Comparison of ENCODE assay signal across 9 cellular contexts in genomic region chr18:61502472-61502871, GRCh38.
DNase-seq lines count a peak whose midpoint lies in the region; ATAC-seq and TF ChIP-seq lines count a peak whose summit lies in the region.
"Had no signal": no experiment of that assay in that cellular context is flagged by ENCODE, and none has a peak within 500 bp of the region (broad histone marks: within the 10 kb centered on the region; RNA-seq: fewer than 3 reads in every experiment).

No MANE protein-coding gene starts in this region.

- no peaks in the 10 kb centered on the region for H3K4me1 ChIP-seq in IMR-90 (ENCODE audit: control insufficient read depth, insufficient read depth, low read length)
- no peaks in the 10 kb centered on the region for H3K4me1 ChIP-seq in Panc1 (ENCODE audit: control insufficient read depth, insufficient read depth, low read length)
- H3K4me1 ChIP-seq in endodermal cell (ENCODE audit: control insufficient read depth, insufficient read depth, low read length): no peaks in the 10 kb centered on the region
- H3K4me1 ChIP-seq in mesenchymal stem cell (ENCODE audit: control insufficient read depth, insufficient read depth, low read depth, low read length): peaks cover 3% of the 10 kb centered on the region

- H2AFZ ChIP-seq in IMR-90 (replicated peaks; ENCODE audit: low read length, poor library complexity) (no peak overlapping the region), mesenchymal stem cell (ENCODE audit: low read depth, low read length) (no peak overlapping the region)

- BruUV-seq in IMR-90 (replicated peaks; lab: Mats Ljungman, UMichigan): no TSS peak
- no TSS peak for BruUV-seq in Panc1 (replicated peaks; lab: Mats Ljungman, UMichigan)

- H2BK15ac ChIP-seq in IMR-90 (ENCODE audit: low read depth, low read length) (no peak overlapping the region), mesenchymal stem cell (ENCODE audit: low read depth, poor library complexity, severe bottlenecking) (no peak overlapping the region)

- H3K14ac ChIP-seq in IMR-90 (replicated peaks; ENCODE audit: low read depth, low read length) (no peak overlapping the region), mesenchymal stem cell (ENCODE audit: low read length in 2 of 2) (no peak overlapping the region)

- H2BK12ac ChIP-seq in mesenchymal stem cell (ENCODE audit: low read length in 2 of 2): no peak overlapping the region

- peak; percentile 64 for TF ChIP-seq CTCF in GM13977 (IDR thresholded peaks at IDR 0.05; ENCODE audit: extremely low read depth, insufficient read depth, missing control alignments)
- TF ChIP-seq CTCF in IMR-90 (conservative IDR thresholded peaks at IDR 0.05; ENCODE audit: low read depth, low read length): peak; percentile 74
- peak; percentile 57 for TF ChIP-seq CTCF in Panc1 (IDR thresholded peaks at IDR 0.05)
- peak; percentile 87 for TF ChIP-seq CTCF in endodermal cell (conservative IDR thresholded peaks at IDR 0.05)

- 0% methylated on average over 1 of the region's 1 CpG; no CpG with 5 or more reads in 1 of the 2 experiments for WGBS in IMR-90 (ENCODE audit: extremely low coverage in 2 of 2, insufficient read length in 1 of 2), 2 experiments
- WGBS in endodermal cell (ENCODE audit: insufficient coverage in 1 of 2, insufficient read length in 1 of 2), 2 experiments: 0 to 4% methylated on average over 1 of the region's 1 CpG
- 0% methylated on average over 1 of the region's 1 CpG for WGBS in mesenchymal stem cell

- H3K27me3 Mint-ChIP-seq in endodermal cell (ENCODE audit: insufficient read depth): no peaks in the 10 kb centered on the region

- H3K4me3 ChIP-seq in IMR-90 (ENCODE audit: insufficient read depth, low read depth, low read length) (no peak overlapping the region), Panc1 (ENCODE audit: low read depth in 2 of 2, low read length in 2 of 2) (no peak overlapping the region), endodermal cell (ENCODE audit: low read length) (no peak overlapping the region), mesenchymal stem cell (ENCODE audit: insufficient read depth in 1 of 2, low read depth in 1 of 2, low read length in 2 of 2) (no peak overlapping the region)

- H3K9me3 Mint-ChIP-seq in endodermal cell: no peaks in the 10 kb centered on the region
- H3K9me3 Mint-ChIP-seq: naive B cell had no signal

- in situ Hi-C loops in GM13977 (cut with MboI; ENCODE audit: low pct_unique_long_range_greater_than_20kb, low sequenced_read_pairs, unreplicated experiment) (no loop called here), IMR-90 (cut with MboI; ENCODE audit: low sequenced_read_pairs) (loop anchor here (5.0 kb wide), 1 partner anchor 180 kb away; no protein-coding TSS in a partner anchor), Panc1 (cut with HindIII; ENCODE audit: low pct_unique_long_range_greater_than_20kb, low sequenced_read_pairs) (no loop called here)

- peaks cover 7% of the 10 kb centered on the region for H3K27me3 ChIP-seq in IMR-90 (ENCODE audit: control insufficient read depth, insufficient read depth, low read length)
- no peaks in the 10 kb centered on the region for H3K27me3 ChIP-seq in Panc1 (ENCODE audit: control insufficient read depth, insufficient read depth, low read length)
- H3K27me3 ChIP-seq in endodermal cell (ENCODE audit: control insufficient read depth, insufficient read depth, low read length, poor library complexity, severe bottlenecking): no peaks in the 10 kb centered on the region
- H3K27me3 ChIP-seq in mesenchymal stem cell (ENCODE audit: control insufficient read depth in 1 of 2, insufficient read depth in 1 of 2, low read length in 2 of 2): no peaks in the 10 kb centered on the region

- H3K4me2 ChIP-seq in IMR-90 (ENCODE audit: low read depth, low read length) (no peak overlapping the region), mesenchymal stem cell (ENCODE audit: low read length, poor library complexity, severe bottlenecking) (no peak overlapping the region)

- H3K9me3 ChIP-seq in IMR-90 (ENCODE audit: control insufficient read depth, insufficient read depth, low read length): no peaks in the 10 kb centered on the region
- no peaks in the 10 kb centered on the region for H3K9me3 ChIP-seq in Panc1 (ENCODE audit: control insufficient read depth, insufficient read depth, low read depth, low read length)
- no peaks in the 10 kb centered on the region for H3K9me3 ChIP-seq in endodermal cell (ENCODE audit: control insufficient read depth, low read length)
- H3K9me3 ChIP-seq in mesenchymal stem cell (ENCODE audit: control insufficient read depth, low read length): no peaks in the 10 kb centered on the region

- H3K4ac ChIP-seq in IMR-90 (ENCODE audit: low read depth, low read length) (no peak overlapping the region), mesenchymal stem cell (ENCODE audit: low read depth in 1 of 2, low read length in 2 of 2) (no peak overlapping the region)

- H2BK120ac ChIP-seq in IMR-90 (ENCODE audit: low read depth, low read length) (no peak overlapping the region), mesenchymal stem cell (ENCODE audit: low read depth, low read length) (no peak overlapping the region)

- H3K27ac ChIP-seq in IMR-90 (ENCODE audit: insufficient read depth, low read length): no peak overlapping the region
- H3K27ac ChIP-seq in Panc1 (ENCODE audit: low read length): no peak overlapping the region
- no peak overlapping the region for H3K27ac ChIP-seq in endodermal cell (ENCODE audit: low read depth, low read length)
- no peak overlapping the region for H3K27ac ChIP-seq in mesenchymal stem cell (ENCODE audit: low read length, poor library complexity, severe bottlenecking)

- TF ChIP-seq RAD21 in IMR-90 (IDR thresholded peaks at IDR 0.05; ENCODE audit: low read length): peak; percentile 75

- no peaks in the 10 kb centered on the region for H3K36me3 Mint-ChIP-seq in endodermal cell (ENCODE audit: low read depth)
- H3K36me3 Mint-ChIP-seq: naive B cell had no signal

- POLR2A ChIA-PET in IMR-90 (lab: Charles Lee; ENCODE audit: unreplicated experiment) (no interaction called here), Panc1 (lab: Charles Lee) (no interaction called here)

- no peak overlapping the region for H3K56ac ChIP-seq in IMR-90 (ENCODE audit: extremely low read depth, insufficient read depth, low read length)

- H4K91ac ChIP-seq in IMR-90 (ENCODE audit: insufficient read depth, low read depth, low read length): no peak overlapping the region
- H4K91ac ChIP-seq in mesenchymal stem cell (ENCODE audit: low read length): no peak overlapping the region

- H3K79me1 ChIP-seq in IMR-90 (ENCODE audit: low read depth in 1 of 2, low read length in 2 of 2): no peaks in the 10 kb centered on the region
- H3K79me1 ChIP-seq in mesenchymal stem cell (replicated peaks; ENCODE audit: low read length, poor library complexity, severe bottlenecking): no peaks in the 10 kb centered on the region

- H2AK5ac ChIP-seq in IMR-90 (ENCODE audit: low read depth, low read length) (no peak overlapping the region), mesenchymal stem cell (ENCODE audit: low read length, severe bottlenecking) (no peak overlapping the region)

- H4K8ac ChIP-seq in IMR-90 (ENCODE audit: low read depth in 2 of 2, low read length in 2 of 2): no peak overlapping the region
- no peak overlapping the region for H4K8ac ChIP-seq in mesenchymal stem cell (ENCODE audit: low read length)

- H3K23ac ChIP-seq in IMR-90 (ENCODE audit: low read depth, low read length): no peak overlapping the region
- H3K23ac ChIP-seq in mesenchymal stem cell (ENCODE audit: low read length in 2 of 2): no peak overlapping the region

- CTCF ChIA-PET in IMR-90 (lab: Yijun Ruan, JAX) (interaction anchor here (0.6 to 2.9 kb wide), 8 partner anchors 13 to 1515 kb away, joined by 3 to 12 read pairs (median 4); no protein-coding TSS in a partner anchor), Panc1 (lab: Charles Lee) (interaction anchor here (0.6 to 1.0 kb wide), 2 partner anchors 691 to 816 kb away, joined by 3 read pairs; no protein-coding TSS in a partner anchor)

- H3K9ac ChIP-seq in IMR-90 (ENCODE audit: low read depth, low read length): no peak overlapping the region
- no peak overlapping the region for H3K9ac ChIP-seq in endodermal cell (ENCODE audit: extremely low read depth, low read length, poor library complexity, severe bottlenecking)
- H3K9ac ChIP-seq in mesenchymal stem cell (ENCODE audit: low read length): peak overlapping the region; percentile 18

- H2BK5ac ChIP-seq in IMR-90 (ENCODE audit: low read depth, low read length, poor library complexity, severe bottlenecking) (no peak overlapping the region), mesenchymal stem cell (ENCODE audit: low read depth, low read length, poor library complexity, severe bottlenecking) (no peak overlapping the region)

- no peak overlapping the region for H2AK9ac ChIP-seq in IMR-90 (replicated peaks; ENCODE audit: low read depth, low read length, poor library complexity)

- DNase-seq in AG08395 (ENCODE audit: low spot score): peak; percentile 78
- peak; percentile 51 for DNase-seq in GM13977 (ENCODE audit: low spot score)
- peak; percentile 61 for DNase-seq in IMR-90
- DNase-seq in Panc1 (ENCODE audit: low read depth, low spot score): peak; percentile 28
- DNase-seq in endodermal cell: peak; percentile 81
- peak; percentile 61 for DNase-seq in mesenchymal stem cell
- DNase-seq in NCI-H1048 (lab: John Stamatoyannopoulos, UW): no peak
- no peak for DNase-seq in stimulated activated CD4-positive, alpha-beta T cell treated with anti-CD3 and anti-CD28 coated beads, Interleukin-4, amount 100 ng/mL, for 1 hour
- DNase-seq: naive B cell had no signal

- no peaks in the 10 kb centered on the region for H3K36me3 ChIP-seq in IMR-90 (ENCODE audit: control insufficient read depth, insufficient read depth, low read length)
- H3K36me3 ChIP-seq in Panc1 (ENCODE audit: control insufficient read depth, insufficient read depth, low read length): no peaks in the 10 kb centered on the region
- H3K36me3 ChIP-seq in endodermal cell (ENCODE audit: control insufficient read depth, insufficient read depth, low read length): no peaks in the 10 kb centered on the region
- no peaks in the 10 kb centered on the region for H3K36me3 ChIP-seq in mesenchymal stem cell (ENCODE audit: control insufficient read depth in 1 of 2, insufficient read depth in 2 of 2, low read depth in 1 of 2, low read length in 2 of 2)

- no peak overlapping the region for H3K27ac Mint-ChIP-seq in endodermal cell
- H3K27ac Mint-ChIP-seq: naive B cell had no signal

- TF ChIP-seq POLR2A in IMR-90 (IDR thresholded peaks at IDR 0.05; ENCODE audit: low read depth, low read length): no peak

- H3K4me3 Mint-ChIP-seq in endodermal cell: no peak overlapping the region
- H3K4me3 Mint-ChIP-seq: naive B cell had no signal

- peaks cover 3% of the 10 kb centered on the region; the same call in 1 of the 2 replicates for H3K9me1 ChIP-seq in IMR-90 (ENCODE audit: insufficient read depth, low read length)

- no peak overlapping the region for H4K5ac ChIP-seq in IMR-90 (ENCODE audit: low read depth, low read length)

- ATAC-seq in IMR-90 (ENCODE audit: low read depth): peak; percentile 88
- no peak for ATAC-seq in Panc1

- peaks cover 13% of the 10 kb centered on the region for H3K4me1 Mint-ChIP-seq in endodermal cell
- H3K4me1 Mint-ChIP-seq: naive B cell had no signal

- no peaks in the 10 kb centered on the region for H4K20me1 ChIP-seq in IMR-90 (ENCODE audit: insufficient read depth, low read length)

- intact Hi-C loops in IMR-90 (cut with micrococcal nuclease) (loop anchor here (1.0 to 5.0 kb wide), 6 partner anchors 180 to 1514 kb away; no protein-coding TSS in a partner anchor), Panc1 (cut with micrococcal nuclease; ENCODE audit: unreplicated experiment) (loop anchor here (5.0 to 10.0 kb wide), 3 partner anchors 180 to 815 kb away; no protein-coding TSS in a partner anchor)

- H3K18ac ChIP-seq in IMR-90 (ENCODE audit: low read depth, low read length): no peak overlapping the region
- H3K18ac ChIP-seq in mesenchymal stem cell (ENCODE audit: low read depth in 1 of 2, low read length in 2 of 2): no peak overlapping the region

- dilution Hi-C loops in IMR-90 (cut with HindIII; ENCODE audit: low sequenced_read_pairs, unreplicated experiment): no loop called here

- H2BK20ac ChIP-seq in IMR-90 (ENCODE audit: low read depth, low read length): no peak overlapping the region

Comparison
In these comparisons a context has a peak if more than half of its experiments do, and no peak if none do; other contexts are left out.
1. DNase-seq: peak in AG08395 (single experiment), GM13977 (single experiment), IMR-90 (single experiment), Panc1 (single experiment), endodermal cell (single experiment) and mesenchymal stem cell (single experiment); none in NCI-H1048 (single experiment) and stimulated activated CD4-positive, alpha-beta T cell treated with anti-CD3 and anti-CD28 coated beads, Interleukin-4, amount 100 ng/mL, for 1 hour (single experiment).
2. Peak in every context shown above with its lines, with median percentiles within 50 percentile points of each other: CTCF ChIP-seq.